In the genomic region with DNA sequence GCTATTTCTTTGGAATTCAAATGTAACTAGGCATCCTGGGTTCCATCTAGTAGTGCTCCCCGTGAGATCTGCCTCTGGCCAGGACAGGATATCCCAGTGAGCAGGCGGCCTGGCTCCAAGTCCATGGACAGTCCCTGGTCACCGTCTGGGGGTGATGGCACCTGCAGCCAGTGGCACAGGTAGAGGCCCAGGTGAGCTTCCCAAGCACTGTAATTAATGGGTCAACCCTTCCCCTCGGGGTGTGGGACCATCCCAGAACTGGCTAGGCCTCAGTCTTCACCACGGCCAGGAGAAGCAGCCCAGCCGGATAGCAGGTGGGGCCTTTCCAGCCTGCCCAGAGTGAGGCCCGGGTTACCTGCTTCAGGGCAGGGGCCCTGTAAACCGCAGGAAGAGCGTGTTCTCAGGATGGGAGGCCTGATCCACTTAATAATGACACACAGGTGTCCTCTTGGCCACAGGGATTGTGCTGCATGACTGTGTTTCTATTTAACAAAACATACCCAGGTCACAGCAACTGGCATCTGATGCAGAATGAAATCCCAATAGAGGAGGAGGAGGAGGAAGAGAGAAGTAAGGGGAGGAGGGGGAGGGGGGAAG, we compare ENCODE assay signal across 27 cellular contexts. TPM values are rescaled to one million over a fixed set of nuclear protein-coding genes. Genes with fewer than 3 reads are reported as not detected.
DNase-seq lines count a peak whose midpoint lies in the region; ATAC-seq and TF ChIP-seq lines count a peak whose summit lies in the region.
"Had no signal": no experiment of that assay in that cellular context is flagged by ENCODE, and none has a peak within 500 bp of the region (broad histone marks: within the 10 kb centered on the region; RNA-seq: fewer than 3 reads in every experiment).

No MANE protein-coding gene starts in this region.

- peak overlapping the region; percentile 54 to 77 for H3K27ac Mint-ChIP-seq in stimulated activated naive CD8-positive, alpha-beta T cell treated with anti-CD3 and anti-CD28 coated beads, Interleukin-15, amount 100 ng/mL, for 72 hours
- no peak overlapping the region for H3K27ac Mint-ChIP-seq in chondrocyte (ENCODE audit: unreplicated experiment)
- H3K27ac Mint-ChIP-seq in mesothelial cell of epicardium = peak overlapping the region; percentile 25
- no peak overlapping the region for H3K27ac Mint-ChIP-seq in Caco-2 (ENCODE audit: unreplicated experiment)
- H3K27ac Mint-ChIP-seq: activated naive CD4-positive, alpha-beta T cell treated with anti-CD3 and anti-CD28 coated beads, Interleukin-2, amount 10 ng/mL, durations not matched to agents 7 days and 5 days; activated T-cell treated with anti-CD3 and anti-CD28 coated beads, Interleukin-2, amount 50 U/mL, for 72 hours had no signal

- BruUV-seq in Caco-2 (replicated peaks; lab: Mats Ljungman, UMichigan) = no TSS peak

- no peaks in the 10 kb centered on the region for H3K36me3 Mint-ChIP-seq in chondrocyte (ENCODE audit: low read depth)
- H3K36me3 Mint-ChIP-seq in mesothelial cell of epicardium = no peaks in the 10 kb centered on the region
- H3K36me3 Mint-ChIP-seq in Caco-2 (ENCODE audit: insufficient read depth, unreplicated experiment) = no peaks in the 10 kb centered on the region
- H3K36me3 Mint-ChIP-seq: activated naive CD4-positive, alpha-beta T cell treated with anti-CD3 and anti-CD28 coated beads, Interleukin-2, amount 10 ng/mL, durations not matched to agents 7 days and 5 days; neural progenitor cell had no signal

- no peaks in the 10 kb centered on the region for H3K9me3 ChIP-seq in Caco-2

- H3K9me3 Mint-ChIP-seq in stimulated activated naive CD8-positive, alpha-beta T cell treated with anti-CD3 and anti-CD28 coated beads, Interleukin-15, amount 100 ng/mL, for 72 hours = no peaks in the 10 kb centered on the region
- no peaks in the 10 kb centered on the region for H3K9me3 Mint-ChIP-seq in chondrocyte (ENCODE audit: low read depth)
- no peaks in the 10 kb centered on the region for H3K9me3 Mint-ChIP-seq in mesothelial cell of epicardium
- no peaks in the 10 kb centered on the region for H3K9me3 Mint-ChIP-seq in Caco-2 (ENCODE audit: unreplicated experiment)
- H3K9me3 Mint-ChIP-seq: activated naive CD4-positive, alpha-beta T cell treated with anti-CD3 and anti-CD28 coated beads, Interleukin-2, amount 10 ng/mL, durations not matched to agents 7 days and 5 days; activated T-cell treated with anti-CD3 and anti-CD28 coated beads, Interleukin-2, amount 50 U/mL, for 72 hours; neural progenitor cell had no signal

- peaks cover 15% of the 10 kb centered on the region for H3K4me1 ChIP-seq in Caco-2

- no peaks in the 10 kb centered on the region for H3K27me3 Mint-ChIP-seq in stimulated activated naive CD8-positive, alpha-beta T cell treated with anti-CD3 and anti-CD28 coated beads, Interleukin-15, amount 100 ng/mL, for 72 hours
- H3K27me3 Mint-ChIP-seq in chondrocyte (ENCODE audit: low read depth) (no peaks in the 10 kb centered on the region), mesothelial cell of epicardium (ENCODE audit: low read depth) (no peaks in the 10 kb centered on the region), Caco-2 (ENCODE audit: insufficient read depth, unreplicated experiment) (no peaks in the 10 kb centered on the region)

- no peaks in the 10 kb centered on the region for H3K27me3 ChIP-seq in Caco-2 (replicated peaks; ENCODE audit: control insufficient read depth, insufficient read depth, low read length)
- H3K27me3 ChIP-seq: neural progenitor cell had no signal

- CTCF ChIA-PET in Caco-2 (lab: Charles Lee) = no interaction called here

- H3K4me1 Mint-ChIP-seq in stimulated activated naive CD8-positive, alpha-beta T cell treated with anti-CD3 and anti-CD28 coated beads, Interleukin-15, amount 100 ng/mL, for 72 hours = peaks cover 26% of the 10 kb centered on the region
- H3K4me1 Mint-ChIP-seq in chondrocyte (ENCODE audit: low read depth) (peaks cover 25% of the 10 kb centered on the region), mesothelial cell of epicardium (peaks cover 27% of the 10 kb centered on the region), Caco-2 (ENCODE audit: low read depth, unreplicated experiment) (peaks cover 7% of the 10 kb centered on the region)

- no peak overlapping the region for H3K4me3 ChIP-seq in Caco-2 (ENCODE audit: low read depth, low read length)
- H3K4me3 ChIP-seq: GM23248, neural progenitor cell had no signal

- no peak for ATAC-seq in stimulated activated naive CD8-positive, alpha-beta T cell treated with anti-CD3 and anti-CD28 coated beads, Interleukin-15, amount 100 ng/mL, for 72 hours
- ATAC-seq in stimulated activated naive CD8-positive, alpha-beta T cell treated with anti-CD3 and anti-CD28 coated beads, Interleukin-15, Interleukin-2, amounts not matched to agents 100 U/mL and 50 U/mL, for 24 hours = no peak
- ATAC-seq: activated T-cell treated with anti-CD3 and anti-CD28 coated beads, Interleukin-2, amount 50 U/mL, for 72 hours had no signal

- intact Hi-C loops in Caco-2 (cut with micrococcal nuclease; ENCODE audit: unreplicated experiment) = no loop called here

- DNase-seq in stimulated activated naive CD8-positive, alpha-beta T cell treated with anti-CD3 and anti-CD28 coated beads, Interleukin-15, amount 100 ng/mL, for 72 hours = no peak
- no peak for DNase-seq in stimulated activated naive CD8-positive, alpha-beta T cell treated with anti-CD3 and anti-CD28 coated beads, Interleukin-15, Interleukin-2, amounts not matched to agents 100 U/mL and 50 U/mL, for 24 hours
- DNase-seq in chondrocyte (ENCODE audit: low spot score) (peak; percentile 61), mesothelial cell of epicardium (ENCODE audit: low spot score in 2 of 2, unreplicated experiment in 2 of 2) (no peak), NCI-H748 (lab: John Stamatoyannopoulos, UW; ENCODE audit: unreplicated experiment) (no peak), Caco-2 (no peak), NCI-H2107 treated with DMSO at 0.1 percent for 48 hours (lab: John Stamatoyannopoulos, UW; ENCODE audit: unreplicated experiment) (no peak), foreskin melanocyte (no peak)
- DNase-seq: activated CD4-positive, CD25-positive, alpha-beta regulatory T cell treated with anti-CD3 and anti-CD28 coated beads, Interleukin-2, amount 50 U/mL, for 72 hours; activated CD8-positive, alpha-beta memory T cell treated with anti-CD3 and anti-CD28 coated beads for 24 hours; activated naive CD4-positive, alpha-beta T cell treated with anti-CD3 and anti-CD28 coated beads, Interleukin-2, amount 10 ng/mL, durations not matched to agents 7 days and 5 days; activated T-cell treated with anti-CD3 and anti-CD28 coated beads, Interleukin-2, amount 50 U/mL, for 72 hours; anterior cingulate cortex; C1 segment of cervical spinal cord; central memory CD4-positive, alpha-beta T cell; effector CD4-positive, alpha-beta T cell; erythroblast; GDM1; GM23248; KG1; MV-4-11; NCI-H2029; NCI-H524; retina; stimulated activated CD8-positive, alpha-beta memory T cell treated with anti-CD3 and anti-CD28 coated beads, Interleukin-4, amount 100 ng/mL, for 48 hours; substantia nigra had no signal

- TF ChIP-seq CTCF in chondrocyte (IDR thresholded peaks at IDR 0.05) (no peak), mesothelial cell of epicardium (IDR thresholded peaks at IDR 0.05; ENCODE audit: unreplicated experiment) (no peak), Caco-2 (IDR thresholded peaks at IDR 0.05; ENCODE audit: insufficient read depth in 1 of 2, low read depth in 1 of 2, low read length in 1 of 2, severe bottlenecking in 1 of 2, unreplicated experiment in 1 of 2) (no peak)

- POLR2A ChIA-PET in Caco-2 (lab: Charles Lee) = no interaction called here

- H3K4me3 Mint-ChIP-seq in stimulated activated naive CD8-positive, alpha-beta T cell treated with anti-CD3 and anti-CD28 coated beads, Interleukin-15, amount 100 ng/mL, for 72 hours = no peak overlapping the region
- H3K4me3 Mint-ChIP-seq in chondrocyte (ENCODE audit: unreplicated experiment) = no peak overlapping the region
- H3K4me3 Mint-ChIP-seq in mesothelial cell of epicardium = no peak overlapping the region
- no peak overlapping the region for H3K4me3 Mint-ChIP-seq in Caco-2 (ENCODE audit: unreplicated experiment)
- H3K4me3 Mint-ChIP-seq: activated naive CD4-positive, alpha-beta T cell treated with anti-CD3 and anti-CD28 coated beads, Interleukin-2, amount 10 ng/mL, durations not matched to agents 7 days and 5 days; activated T-cell treated with anti-CD3 and anti-CD28 coated beads, Interleukin-2, amount 50 U/mL, for 72 hours; neural progenitor cell had no signal

- H3K36me3 ChIP-seq in Caco-2 (ENCODE audit: control insufficient read depth, insufficient read depth, low read length) = no peaks in the 10 kb centered on the region
- H3K36me3 ChIP-seq: neural progenitor cell had no signal

RNA-seq across cellular contexts. Expression of a gene that starts 9.3 kb away (rescaled TPM):
- 74.5 to 91.9 TPM (median 90.0 TPM) in 3 replicates for total RNA-seq in chondrocyte
- total RNA-seq in mesothelial cell of epicardium = 60.8 to 71.0 TPM (median 62.0 TPM) in 3 replicates
- 47.9 and 60.9 TPM in 2 replicates for total RNA-seq in Caco-2 (2022)

Comparison
In these comparisons a context has a peak if more than half of its experiments do, and no peak if none do; other contexts are left out.
1. H3K27ac Mint-ChIP-seq: peak in stimulated activated naive CD8-positive, alpha-beta T cell treated with anti-CD3 and anti-CD28 coated beads, Interleukin-15, amount 100 ng/mL, for 72 hours (2 of 2) and mesothelial cell of epicardium (single experiment); none in chondrocyte (single experiment) and Caco-2 (single experiment).